29 cellular contexts compared by ENCODE assay signal in the genomic region with DNA sequence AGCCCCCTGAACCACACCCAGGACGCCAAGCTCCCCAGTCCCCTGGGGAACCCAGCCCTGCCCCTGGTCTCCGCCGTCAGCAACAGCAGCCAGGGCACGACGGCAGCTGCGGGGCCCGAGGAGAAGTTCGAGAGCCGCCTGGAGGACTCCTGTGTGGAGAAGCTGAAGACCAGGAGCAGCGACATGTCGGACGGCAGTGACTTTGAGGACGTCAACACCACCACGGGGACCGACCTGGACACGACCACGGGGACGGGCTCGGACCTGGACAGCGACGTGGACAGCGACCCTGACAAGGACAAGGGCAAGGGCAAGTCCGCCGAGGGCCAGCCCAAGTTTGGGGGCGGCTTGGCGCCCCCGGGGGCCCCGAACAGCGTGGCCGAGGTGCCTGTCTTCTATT. TPM values are rescaled to one million over a fixed set of nuclear protein-coding genes. Genes with fewer than 3 reads are reported as not detected.
DNase-seq lines count a peak whose midpoint lies in the region; ATAC-seq and TF ChIP-seq lines count a peak whose summit lies in the region.
"Had no signal": no experiment of that assay in that cellular context is flagged by ENCODE, and none has a peak within 500 bp of the region (broad histone marks: within the 10 kb centered on the region; RNA-seq: fewer than 3 reads in every experiment).

No MANE protein-coding gene starts in this region.

- intact Hi-C loops in right cardiac atrium (cut with DNase I): loop anchor here in 2 of 4 donors (2.0 to 10.0 kb wide), 4 partner anchors 347 to 587 kb away; a partner anchor contains a TSS
- intact Hi-C loops in left ventricle myocardium inferior (cut with micrococcal nuclease): no loop called here

- 84% methylated on average over 30 of the region's 30 CpGs for WGBS in right cardiac atrium

- H3K4me3 ChIP-seq in right cardiac atrium (ENCODE audit: low read length) (no peak overlapping the region), left ventricle myocardium inferior (no peak overlapping the region)
- H3K4me3 ChIP-seq: A549; BLaER1; BLaER1 treated with 17β-estradiol and CSF1 and Interleukin-3, amounts not matched to agents 10 nM and 100 nM had no signal

- no peaks in the 10 kb centered on the region for H3K36me3 ChIP-seq in left ventricle myocardium inferior
- H3K36me3 ChIP-seq: BE2C; BLaER1; BLaER1 treated with 17β-estradiol and CSF1 and Interleukin-3, amounts not matched to agents 10 nM and 100 nM had no signal

- no peak for TF ChIP-seq CTCF in left ventricle myocardium inferior (IDR thresholded peaks at IDR 0.05; ENCODE audit: borderline replicate concordance)

- H3K4me1 ChIP-seq in right cardiac atrium (ENCODE audit: control insufficient read depth, insufficient read depth, low read length) (no peaks in the 10 kb centered on the region), left ventricle myocardium inferior (peaks cover 26% of the 10 kb centered on the region)
- H3K4me1 ChIP-seq: A549, BE2C, Caco-2 had no signal

- H3K27ac ChIP-seq in right cardiac atrium (ENCODE audit: low read length) (no peak overlapping the region), left ventricle myocardium inferior (replicated peaks) (no peak overlapping the region)
- H3K27ac ChIP-seq: 22Rv1; A549; BLaER1; BLaER1 treated with 17β-estradiol and CSF1 and Interleukin-3, amounts not matched to agents 10 nM and 100 nM; C4-2B had no signal

- H3K27me3 ChIP-seq in right cardiac atrium (ENCODE audit: control insufficient read depth, insufficient read depth) (no peaks in the 10 kb centered on the region), left ventricle myocardium inferior (ENCODE audit: low read depth) (peaks cover 3% of the 10 kb centered on the region)

- H3K9me3 ChIP-seq in right cardiac atrium (ENCODE audit: control insufficient read depth, low read length) (no peaks in the 10 kb centered on the region), left ventricle myocardium inferior (replicated peaks) (peaks cover 4% of the 10 kb centered on the region)
- H3K9me3 ChIP-seq: BE2C, Caco-2 had no signal

- ATAC-seq in right cardiac atrium: no peak
- ATAC-seq: A549; CD8-positive, alpha-beta T cell had no signal

- peak in 2 of 3 donors; percentile 8 to 48 for DNase-seq in right cardiac atrium
- DNase-seq in left ventricle myocardium inferior: no peak
- DNase-seq: 8988T; ACHN; AML-193; BE2C; C1 segment of cervical spinal cord; Caco-2; Calu3; CD4-positive, alpha-beta memory T cell; CD4-positive, alpha-beta T cell; CD4-positive, CD25-positive, alpha-beta regulatory T cell; CD8-positive, alpha-beta memory T cell; CD8-positive, alpha-beta T cell; COR-L47; DMS 273 treated with DMSO at 0.1 percent for 48 hours; DMS153; DMS53; DMS79; DMS79 treated with DMSO at 0.1 percent for 48 hours; DND-41; EL had no signal

RNA-seq across cellular contexts. Expression of a gene that starts 42.7 kb away (rescaled TPM):
- total RNA-seq in right cardiac atrium: 1 to 10 TPM in 3 of 4 donors, under 1 TPM in 1; 0.28 to 2.5 (median 1.8) TPM
- polyA plus RNA-seq in right cardiac atrium: 1.4 TPM
- total RNA-seq in left ventricle myocardium inferior: 0.52 TPM
- total RNA-seq: CD4-positive, CD25-positive, alpha-beta regulatory T cell; CD8-positive, alpha-beta memory T cell; CD8-positive, alpha-beta T cell had no signal
- polyA plus RNA-seq: AG04450; CD14-positive monocyte; CD4-positive, CD25-positive, alpha-beta regulatory T cell had no signal
